Comparison of ENCODE assay signal across 1 cellular context in the genomic region with DNA sequence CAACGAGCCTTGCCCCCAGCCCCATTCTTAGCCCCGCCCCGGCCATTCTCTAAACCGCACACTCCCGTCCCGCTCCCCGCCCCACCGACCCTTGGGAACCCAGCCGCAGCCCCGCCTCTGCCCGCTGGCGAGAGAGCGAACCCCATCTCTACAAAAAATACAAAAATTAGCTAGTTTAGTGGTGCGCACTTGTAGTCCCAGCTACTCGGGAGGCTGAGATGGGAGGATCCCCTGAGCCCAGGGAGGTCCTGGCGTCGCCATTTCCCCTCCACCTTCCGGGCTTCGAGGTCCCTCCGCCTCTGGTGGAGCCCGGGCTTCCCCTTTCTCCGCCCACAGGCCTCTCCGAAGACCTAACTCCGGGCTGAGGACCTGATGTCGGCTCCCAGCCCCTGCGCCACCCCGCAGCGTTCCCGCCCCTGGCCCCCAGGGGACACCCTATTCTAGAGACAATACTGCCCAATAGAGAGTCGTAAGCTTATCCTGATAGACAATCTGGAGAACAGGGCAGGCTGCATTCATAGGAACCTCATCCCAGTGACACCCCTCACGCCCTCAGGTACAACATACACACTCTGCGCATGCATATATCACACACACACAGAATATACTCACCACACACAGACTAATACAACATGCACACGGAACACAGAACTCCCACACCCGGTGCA.
TF ChIP-seq lines count a peak whose summit lies in the region.

No MANE protein-coding gene starts in this region.

TF ChIP-seq in K562, 482 proteins besides CTCF, POLR2A, EP300 and RAD21 (continued from another document and continues in another):
- TF ChIP-seq, protein P1, sequence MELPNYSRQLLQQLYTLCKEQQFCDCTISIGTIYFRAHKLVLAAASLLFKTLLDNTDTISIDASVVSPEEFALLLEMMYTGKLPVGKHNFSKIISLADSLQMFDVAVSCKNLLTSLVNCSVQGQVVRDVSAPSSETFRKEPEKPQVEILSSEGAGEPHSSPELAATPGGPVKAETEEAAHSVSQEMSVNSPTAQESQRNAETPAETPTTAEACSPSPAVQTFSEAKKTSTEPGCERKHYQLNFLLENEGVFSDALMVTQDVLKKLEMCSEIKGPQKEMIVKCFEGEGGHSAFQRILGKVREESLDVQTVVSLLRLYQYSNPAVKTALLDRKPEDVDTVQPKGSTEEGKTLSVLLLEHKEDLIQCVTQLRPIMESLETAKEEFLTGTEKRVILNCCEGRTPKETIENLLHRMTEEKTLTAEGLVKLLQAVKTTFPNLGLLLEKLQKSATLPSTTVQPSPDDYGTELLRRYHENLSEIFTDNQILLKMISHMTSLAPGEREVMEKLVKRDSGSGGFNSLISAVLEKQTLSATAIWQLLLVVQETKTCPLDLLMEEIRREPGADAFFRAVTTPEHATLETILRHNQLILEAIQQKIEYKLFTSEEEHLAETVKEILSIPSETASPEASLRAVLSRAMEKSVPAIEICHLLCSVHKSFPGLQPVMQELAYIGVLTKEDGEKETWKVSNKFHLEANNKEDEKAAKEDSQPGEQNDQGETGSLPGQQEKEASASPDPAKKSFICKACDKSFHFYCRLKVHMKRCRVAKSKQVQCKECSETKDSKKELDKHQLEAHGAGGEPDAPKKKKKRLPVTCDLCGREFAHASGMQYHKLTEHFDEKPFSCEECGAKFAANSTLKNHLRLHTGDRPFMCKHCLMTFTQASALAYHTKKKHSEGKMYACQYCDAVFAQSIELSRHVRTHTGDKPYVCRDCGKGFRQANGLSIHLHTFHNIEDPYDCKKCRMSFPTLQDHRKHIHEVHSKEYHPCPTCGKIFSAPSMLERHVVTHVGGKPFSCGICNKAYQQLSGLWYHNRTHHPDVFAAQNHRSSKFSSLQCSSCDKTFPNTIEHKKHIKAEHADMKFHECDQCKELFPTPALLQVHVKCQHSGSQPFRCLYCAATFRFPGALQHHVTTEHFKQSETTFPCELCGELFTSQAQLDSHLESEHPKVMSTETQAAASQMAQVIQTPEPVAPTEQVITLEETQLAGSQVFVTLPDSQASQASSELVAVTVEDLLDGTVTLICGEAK (IDR thresholded peaks at IDR 0.05): no peak
- TF ChIP-seq, protein P1 (CRISPR knock-in tag; IDR thresholded peaks at IDR 0.05): no peak
- no peak for TF ChIP-seq BRD9 (IDR thresholded peaks at IDR 0.05; ENCODE audit: low read depth, partially characterized antibody)
- TF ChIP-seq, protein P2, sequence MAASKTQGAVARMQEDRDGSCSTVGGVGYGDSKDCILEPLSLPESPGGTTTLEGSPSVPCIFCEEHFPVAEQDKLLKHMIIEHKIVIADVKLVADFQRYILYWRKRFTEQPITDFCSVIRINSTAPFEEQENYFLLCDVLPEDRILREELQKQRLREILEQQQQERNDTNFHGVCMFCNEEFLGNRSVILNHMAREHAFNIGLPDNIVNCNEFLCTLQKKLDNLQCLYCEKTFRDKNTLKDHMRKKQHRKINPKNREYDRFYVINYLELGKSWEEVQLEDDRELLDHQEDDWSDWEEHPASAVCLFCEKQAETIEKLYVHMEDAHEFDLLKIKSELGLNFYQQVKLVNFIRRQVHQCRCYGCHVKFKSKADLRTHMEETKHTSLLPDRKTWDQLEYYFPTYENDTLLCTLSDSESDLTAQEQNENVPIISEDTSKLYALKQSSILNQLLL (CRISPR knock-in tag; IDR thresholded peaks at IDR 0.05; ENCODE audit: borderline replicate concordance): no peak
- no peak for TF ChIP-seq C11orf30 (IDR thresholded peaks at IDR 0.05; ENCODE audit: low read depth)
- TF ChIP-seq HMG20A (CRISPR knock-in tag; conservative IDR thresholded peaks at IDR 0.05): no peak
- TF ChIP-seq SLC30A9 (CRISPR knock-in tag; IDR thresholded peaks at IDR 0.05): no peak
- TF ChIP-seq NR3C1 (CRISPR knock-in tag; IDR thresholded peaks at IDR 0.05): no peak
- TF ChIP-seq, protein P3, sequence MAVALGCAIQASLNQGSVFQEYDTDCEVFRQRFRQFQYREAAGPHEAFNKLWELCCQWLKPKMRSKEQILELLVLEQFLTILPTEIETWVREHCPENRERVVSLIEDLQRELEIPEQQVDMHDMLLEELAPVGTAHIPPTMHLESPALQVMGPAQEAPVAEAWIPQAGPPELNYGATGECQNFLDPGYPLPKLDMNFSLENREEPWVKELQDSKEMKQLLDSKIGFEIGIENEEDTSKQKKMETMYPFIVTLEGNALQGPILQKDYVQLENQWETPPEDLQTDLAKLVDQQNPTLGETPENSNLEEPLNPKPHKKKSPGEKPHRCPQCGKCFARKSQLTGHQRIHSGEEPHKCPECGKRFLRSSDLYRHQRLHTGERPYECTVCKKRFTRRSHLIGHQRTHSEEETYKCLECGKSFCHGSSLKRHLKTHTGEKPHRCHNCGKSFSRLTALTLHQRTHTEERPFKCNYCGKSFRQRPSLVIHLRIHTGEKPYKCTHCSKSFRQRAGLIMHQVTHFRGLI (CRISPR knock-in tag; IDR thresholded peaks at IDR 0.05): no peak
- TF ChIP-seq, protein P4, sequence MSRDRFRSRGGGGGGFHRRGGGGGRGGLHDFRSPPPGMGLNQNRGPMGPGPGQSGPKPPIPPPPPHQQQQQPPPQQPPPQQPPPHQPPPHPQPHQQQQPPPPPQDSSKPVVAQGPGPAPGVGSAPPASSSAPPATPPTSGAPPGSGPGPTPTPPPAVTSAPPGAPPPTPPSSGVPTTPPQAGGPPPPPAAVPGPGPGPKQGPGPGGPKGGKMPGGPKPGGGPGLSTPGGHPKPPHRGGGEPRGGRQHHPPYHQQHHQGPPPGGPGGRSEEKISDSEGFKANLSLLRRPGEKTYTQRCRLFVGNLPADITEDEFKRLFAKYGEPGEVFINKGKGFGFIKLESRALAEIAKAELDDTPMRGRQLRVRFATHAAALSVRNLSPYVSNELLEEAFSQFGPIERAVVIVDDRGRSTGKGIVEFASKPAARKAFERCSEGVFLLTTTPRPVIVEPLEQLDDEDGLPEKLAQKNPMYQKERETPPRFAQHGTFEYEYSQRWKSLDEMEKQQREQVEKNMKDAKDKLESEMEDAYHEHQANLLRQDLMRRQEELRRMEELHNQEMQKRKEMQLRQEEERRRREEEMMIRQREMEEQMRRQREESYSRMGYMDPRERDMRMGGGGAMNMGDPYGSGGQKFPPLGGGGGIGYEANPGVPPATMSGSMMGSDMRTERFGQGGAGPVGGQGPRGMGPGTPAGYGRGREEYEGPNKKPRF (IDR thresholded peaks at IDR 0.05; ENCODE audit: low read depth, low read length): no peak
- no peak for TF ChIP-seq XRCC4 (IDR thresholded peaks at IDR 0.05; ENCODE audit: extremely low read depth, insufficient read depth, insufficient read length)
- no peak for TF ChIP-seq ZNF146 (CRISPR knock-in tag; IDR thresholded peaks at IDR 0.05; ENCODE audit: unreplicated experiment)
- no peak; the same call in 1 of the 2 replicates for TF ChIP-seq RB1 (IDR thresholded peaks at IDR 0.05; ENCODE audit: low read depth)
- no peak; the same call in 1 of the 2 replicates for TF ChIP-seq OTX1 (CRISPR knock-in tag; IDR thresholded peaks at IDR 0.05)
- no peak for TF ChIP-seq NFIX (CRISPR knock-in tag; IDR thresholded peaks at IDR 0.05; ENCODE audit: low read depth)
- no peak for TF ChIP-seq ZNF384 (IDR thresholded peaks at IDR 0.05; ENCODE audit: low read depth, low read length)
- TF ChIP-seq PHB2 (IDR thresholded peaks at IDR 0.05; ENCODE audit: low read depth): no peak
- TF ChIP-seq, protein P5, sequence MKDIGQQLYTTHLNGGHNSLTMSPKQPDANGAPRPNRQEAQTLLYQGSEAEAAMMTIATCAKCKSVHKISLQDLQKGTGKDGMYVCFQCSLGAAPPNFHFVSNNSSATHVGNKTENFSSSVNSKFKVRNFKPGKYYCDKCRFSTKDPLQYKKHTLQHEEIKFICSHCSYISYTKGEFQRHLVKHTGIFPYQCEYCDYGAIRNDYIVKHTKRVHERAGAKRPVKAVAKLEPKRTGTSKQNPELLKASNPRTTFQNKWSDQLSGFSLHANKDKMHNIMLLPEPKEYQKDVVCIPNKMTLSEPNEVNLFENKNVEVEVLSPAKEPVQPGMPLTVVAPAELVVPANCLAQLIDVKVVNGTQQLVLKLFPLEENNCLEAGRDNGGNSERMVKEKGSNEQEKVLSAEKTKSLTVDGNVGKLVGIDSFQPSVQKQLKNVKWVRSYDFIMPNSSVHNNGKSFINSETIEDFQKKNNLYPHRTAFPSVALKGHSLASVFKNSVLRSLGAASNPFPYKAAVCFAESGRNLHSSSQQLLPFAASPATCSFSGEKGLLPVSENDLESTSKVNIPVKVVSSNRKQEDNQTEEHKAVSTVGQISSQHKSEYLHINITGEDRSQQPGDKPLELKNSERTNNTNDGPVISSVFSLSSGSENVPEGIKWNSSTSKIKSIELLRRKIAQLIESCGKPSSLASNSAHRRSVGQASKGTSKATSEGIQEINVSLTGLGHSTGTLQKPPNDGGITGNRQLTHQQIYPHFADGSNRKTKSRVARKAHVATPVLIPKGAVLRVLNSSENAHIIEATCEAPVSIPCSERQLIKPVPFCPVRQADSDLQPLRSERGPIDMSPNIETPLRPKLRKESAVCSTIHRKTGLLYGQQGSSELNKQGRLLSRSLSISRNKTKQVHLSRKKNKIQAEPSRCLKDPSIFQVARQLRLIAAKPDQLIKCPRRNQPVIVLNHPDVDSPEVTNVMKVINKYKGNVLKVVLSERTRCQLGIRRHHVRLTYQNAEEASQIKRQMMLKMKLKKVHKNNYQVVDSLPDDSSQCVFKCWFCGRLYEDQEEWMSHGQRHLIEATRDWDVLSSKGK (CRISPR knock-in tag; IDR thresholded peaks at IDR 0.05): no peak
- TF ChIP-seq MBD2 (IDR thresholded peaks at IDR 0.05; ENCODE audit: borderline replicate concordance, low read depth): no peak
- no peak for TF ChIP-seq NCOA2 (IDR thresholded peaks at IDR 0.05; ENCODE audit: partially characterized antibody in 2 of 2)
- TF ChIP-seq FOSL1 (tag; conservative IDR thresholded peaks at IDR 0.05): no peak
- TF ChIP-seq TRIM24 (IDR thresholded peaks at IDR 0.05): no peak
- TF ChIP-seq KDM4B (IDR thresholded peaks at IDR 0.05; ENCODE audit: borderline replicate concordance in 2 of 2, low read depth in 1 of 2): no peak
- no peak for TF ChIP-seq NR4A1 (CRISPR knock-in tag; IDR thresholded peaks at IDR 0.05)
- no peak for TF ChIP-seq NR4A1 (tag; IDR thresholded peaks at IDR 0.05)
- TF ChIP-seq CBFB (CRISPR knock-in tag; IDR thresholded peaks at IDR 0.05): peak; percentile 20; the same call in 1 of the 2 replicates
- TF ChIP-seq CREBBP (IDR thresholded peaks at IDR 0.05; ENCODE audit: low read depth, low read length): no peak
- no peak for TF ChIP-seq ZNF121 (CRISPR knock-in tag; conservative IDR thresholded peaks at IDR 0.05)
- TF ChIP-seq GATAD2A (IDR thresholded peaks at IDR 0.05): no peak
- peak; percentile 24 to 81 (median 57) for TF ChIP-seq YY1 (IDR thresholded peaks at IDR 0.05; ENCODE audit: borderline replicate concordance in 1 of 3, control insufficient read depth in 1 of 3, extremely low read depth in 1 of 3, insufficient read depth in 3 of 3, insufficient read length in 1 of 3, insufficient replicate concordance in 2 of 3, low read depth in 1 of 3, low read length in 2 of 3)
- TF ChIP-seq, protein P6, sequence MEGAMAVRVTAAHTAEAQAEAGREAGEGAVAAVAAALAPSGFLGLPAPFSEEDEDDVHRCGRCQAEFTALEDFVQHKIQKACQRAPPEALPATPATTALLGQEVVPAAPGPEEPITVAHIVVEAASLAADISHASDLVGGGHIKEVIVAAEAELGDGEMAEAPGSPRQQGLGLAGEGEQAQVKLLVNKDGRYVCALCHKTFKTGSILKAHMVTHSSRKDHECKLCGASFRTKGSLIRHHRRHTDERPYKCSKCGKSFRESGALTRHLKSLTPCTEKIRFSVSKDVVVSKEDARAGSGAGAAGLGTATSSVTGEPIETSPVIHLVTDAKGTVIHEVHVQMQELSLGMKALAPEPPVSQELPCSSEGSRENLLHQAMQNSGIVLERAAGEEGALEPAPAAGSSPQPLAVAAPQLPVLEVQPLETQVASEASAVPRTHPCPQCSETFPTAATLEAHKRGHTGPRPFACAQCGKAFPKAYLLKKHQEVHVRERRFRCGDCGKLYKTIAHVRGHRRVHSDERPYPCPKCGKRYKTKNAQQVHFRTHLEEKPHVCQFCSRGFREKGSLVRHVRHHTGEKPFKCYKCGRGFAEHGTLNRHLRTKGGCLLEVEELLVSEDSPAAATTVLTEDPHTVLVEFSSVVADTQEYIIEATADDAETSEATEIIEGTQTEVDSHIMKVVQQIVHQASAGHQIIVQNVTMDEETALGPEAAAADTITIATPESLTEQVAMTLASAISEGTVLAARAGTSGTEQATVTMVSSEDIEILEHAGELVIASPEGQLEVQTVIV (CRISPR knock-in tag; IDR thresholded peaks at IDR 0.05; ENCODE audit: borderline replicate concordance): no peak
- no peak for TF ChIP-seq ZNF76 (CRISPR knock-in tag; IDR thresholded peaks at IDR 0.05; ENCODE audit: borderline replicate concordance)
- peak; percentile 15; the same call in 1 of the 2 replicates for TF ChIP-seq MTA3 (IDR thresholded peaks at IDR 0.05; ENCODE audit: borderline replicate concordance)
- TF ChIP-seq STAT5A (IDR thresholded peaks at IDR 0.05; ENCODE audit: borderline replicate concordance, low read length): no peak
- TF ChIP-seq ETV5 (CRISPR knock-in tag; IDR thresholded peaks at IDR 0.05; ENCODE audit: low read depth): no peak
- no peak for TF ChIP-seq SRSF3 (IDR thresholded peaks at IDR 0.05; ENCODE audit: insufficient read depth, low read length)
- TF ChIP-seq NFE2 (IDR thresholded peaks at IDR 0.05; ENCODE audit: low read depth): no peak
- TF ChIP-seq ZBTB7A (IDR thresholded peaks at IDR 0.05; ENCODE audit: borderline replicate concordance, control insufficient read depth, low read depth, low read length): peak; percentile 62; the same call in 1 of the 2 replicates
- TF ChIP-seq ZNF57 (CRISPR knock-in tag; IDR thresholded peaks at IDR 0.05): no peak
- TF ChIP-seq MYNN (IDR thresholded peaks at IDR 0.05): peak; percentile 17; the same call in 1 of the 2 replicates
- no peak for TF ChIP-seq MYNN (CRISPR knock-in tag; IDR thresholded peaks at IDR 0.05)
- TF ChIP-seq HCFC1 (IDR thresholded peaks at IDR 0.05; ENCODE audit: low read depth, low read length): 0 out of 2 replicates have a peak, but pooled peaks have one; percentile 26
